In the genomic region with DNA sequence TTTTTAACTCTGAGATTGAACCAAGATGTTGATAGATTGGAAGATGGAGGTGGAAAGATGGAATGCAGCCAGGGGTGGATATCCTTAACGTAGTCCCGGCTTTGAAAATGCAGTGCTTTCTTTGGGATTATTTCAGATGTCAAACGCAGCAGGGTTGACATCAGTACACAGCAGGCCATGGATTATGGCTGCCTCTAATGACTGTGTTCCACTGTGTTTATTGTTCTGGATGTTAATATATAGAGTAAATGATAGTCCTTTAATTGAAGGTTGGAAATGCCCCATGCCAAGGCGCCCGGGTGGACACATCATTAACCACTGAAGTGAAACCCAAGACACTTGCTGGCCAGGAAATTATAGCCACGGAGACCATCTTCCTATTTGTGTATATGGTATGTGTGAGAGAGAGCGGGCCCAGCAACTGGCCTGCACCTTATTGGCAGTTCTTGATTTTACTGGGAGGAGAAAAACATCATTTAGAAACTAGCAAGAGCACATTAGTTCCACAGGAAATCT, we compare ENCODE assay signal across 17 cellular contexts.
DNase-seq lines count a peak whose midpoint lies in the region; TF ChIP-seq lines count a peak whose summit lies in the region.
"Had no signal": no experiment of that assay in that cellular context is flagged by ENCODE, and none has a peak within 500 bp of the region (broad histone marks: within the 10 kb centered on the region; RNA-seq: fewer than 3 reads in every experiment).

No MANE protein-coding gene starts in this region.

- no peak for TF ChIP-seq EP300 in suprapubic skin (IDR thresholded peaks at IDR 0.05)

- H3K36me3 ChIP-seq in SJCRH30 (no peaks in the 10 kb centered on the region), suprapubic skin (no peaks in the 10 kb centered on the region)
- H3K36me3 ChIP-seq: BLaER1 treated with 17β-estradiol and CSF1 and Interleukin-3, amounts not matched to agents 10 nM and 100 nM had no signal

- H3K27ac ChIP-seq in SJCRH30 (peak overlapping the region; percentile 48), suprapubic skin (no peak overlapping the region)
- H3K27ac ChIP-seq: BLaER1 treated with 17β-estradiol and CSF1 and Interleukin-3, amounts not matched to agents 10 nM and 100 nM; GM23248; SK-N-MC had no signal

- no peak for TF ChIP-seq CTCF in suprapubic skin (IDR thresholded peaks at IDR 0.05)

- H3K4me1 ChIP-seq in SJCRH30 (peaks cover 41% of the 10 kb centered on the region), suprapubic skin (peaks cover 7% of the 10 kb centered on the region)
- H3K4me1 ChIP-seq: BLaER1 treated with 17β-estradiol and CSF1 and Interleukin-3, amounts not matched to agents 10 nM and 100 nM had no signal

- H3K4me3 ChIP-seq in SJCRH30 (no peak overlapping the region), suprapubic skin (no peak overlapping the region)
- H3K4me3 ChIP-seq: BLaER1 treated with 17β-estradiol and CSF1 and Interleukin-3, amounts not matched to agents 10 nM and 100 nM; GM23248; SK-N-MC had no signal

- WGBS in suprapubic skin: 81% methylated on average over 7 of the region's 7 CpGs

- DNase-seq in COR-L47 (lab: John Stamatoyannopoulos, UW) (peak; percentile 50), NCI-H1417 (lab: John Stamatoyannopoulos, UW) (peak in 2 of 3 experiments; percentile 62 to 92), SJCRH30 (peak; percentile 57 to 78), retina (peak; percentile 10), occipital lobe (lab: John Stamatoyannopoulos, UW) (no peak), suprapubic skin (ENCODE audit: low spot score in 2 of 2) (no peak)
- no peak for DNase-seq in stimulated activated CD4-positive, alpha-beta T cell treated with anti-CD3 and anti-CD28 coated beads, Interleukin-1b, Interleukin-23, amount 100 ng/mL, for 48 hours
- DNase-seq: GM23248, KBM-7, NCI-H1105, NCI-H1930, NCI-H2171, NCI-H510A, NCI-H774, Right ventricle myocardium superior had no signal

- no peaks in the 10 kb centered on the region for H3K27me3 ChIP-seq in SJCRH30
- no peaks in the 10 kb centered on the region for H3K27me3 ChIP-seq in suprapubic skin
- H3K27me3 ChIP-seq: BLaER1 treated with 17β-estradiol and CSF1 and Interleukin-3, amounts not matched to agents 10 nM and 100 nM had no signal

- H3K9me3 ChIP-seq in SJCRH30 (replicated peaks): 0 out of 2 replicates have a peak, but pooled peaks cover 2% of the 10 kb centered on the region
- H3K9me3 ChIP-seq in suprapubic skin: no peaks in the 10 kb centered on the region

- TF ChIP-seq POLR2A in suprapubic skin (IDR thresholded peaks at IDR 0.05): no peak

Comparison
In these comparisons a context has a peak if more than half of its experiments do, and no peak if none do; other contexts are left out.
1. DNase-seq: peak in COR-L47 (single experiment), NCI-H1417 (2 of 3), SJCRH30 (2 of 2) and retina (single experiment); none in stimulated activated CD4-positive, alpha-beta T cell treated with anti-CD3 and anti-CD28 coated beads, Interleukin-1b, Interleukin-23, amount 100 ng/mL, for 48 hours (single experiment), occipital lobe (single experiment) and suprapubic skin (0 of 2).